In genomic region chr3:128607710-128608048, GRCh38 we compare ENCODE assay signal across 12 cellular contexts. TPM values are rescaled to one million over a fixed set of nuclear protein-coding genes. Genes with fewer than 3 reads are reported as not detected.
DNase-seq lines count a peak whose midpoint lies in the region; ATAC-seq, FAIRE-seq and TF ChIP-seq lines count a peak whose summit lies in the region.
"Had no signal": no experiment of that assay in that cellular context is flagged by ENCODE, and none has a peak within 500 bp of the region (broad histone marks: within the 10 kb centered on the region; RNA-seq: fewer than 3 reads in every experiment).

No MANE protein-coding gene starts in this region.

- DNase-seq in AG10803 (ENCODE audit: low read depth) (no peak), activated B cell treated with CpG ODN at 0.5 μM for 24 hours (no peak), left ventricle myocardium inferior (no peak), pancreas (no peak), NCI-H82 (lab: John Stamatoyannopoulos, UW) (no peak), T-helper 2 cell (no peak), NCI-H146 (lab: John Stamatoyannopoulos, UW) (no peak)

- no peaks in the 10 kb centered on the region for H3K36me3 Mint-ChIP-seq in activated B cell treated with CpG ODN at 0.5 μM for 24 hours (ENCODE audit: low read depth)
- H3K36me3 Mint-ChIP-seq: CD4-positive, CD25-positive, alpha-beta regulatory T cell had no signal

- H3K9me3 ChIP-seq in left ventricle myocardium inferior (replicated peaks) (no peaks in the 10 kb centered on the region), pancreas (no peaks in the 10 kb centered on the region)

- peak overlapping the region; percentile 24 for H3K4me3 Mint-ChIP-seq in activated B cell treated with CpG ODN at 0.5 μM for 24 hours
- H3K4me3 Mint-ChIP-seq: activated T-cell treated with anti-CD3 and anti-CD28 coated beads, Interleukin-2, amount 50 U/mL, for 4 hours had no signal

- POLR2A ChIA-PET in activated B cell treated with CpG ODN at 0.5 μM for 24 hours (lab: Charles Lee), result interaction anchor here (0.6 kb wide), 1 partner anchor 339 kb away, joined by 3 read pairs; no protein-coding TSS in a partner anchor

- no peaks in the 10 kb centered on the region for H3K36me3 ChIP-seq in left ventricle myocardium inferior
- H3K36me3 ChIP-seq in pancreas, result no peaks in the 10 kb centered on the region

- FAIRE-seq in pancreas (lab: Jason Lieb, UNC), result no peak

- ATAC-seq in activated B cell treated with CpG ODN at 0.5 μM for 24 hours (ENCODE audit: low read depth) (no peak), pancreas (peak; percentile 25 to 54 (median 48)), GM21515 (IDR thresholded peaks at IDR 0.05; ENCODE audit: unreplicated experiment) (no peak)

- intact Hi-C loops in activated B cell treated with CpG ODN at 0.5 μM for 24 hours (cut with micrococcal nuclease), result loop anchor here (1.0 to 5.0 kb wide), 4 partner anchors 115 to 532 kb away; partner anchors contain the start of gene GATA2
- intact Hi-C loops in left ventricle myocardium inferior (cut with micrococcal nuclease), result loop anchor here (10.0 kb wide), 1 partner anchor 183 kb away; no protein-coding TSS in a partner anchor
- intact Hi-C loops in pancreas (cut with DNase I), result no loop called here

- H3K27ac Mint-ChIP-seq in activated B cell treated with CpG ODN at 0.5 μM for 24 hours, result no peak overlapping the region
- H3K27ac Mint-ChIP-seq: CD4-positive, CD25-positive, alpha-beta regulatory T cell had no signal

- no peaks in the 10 kb centered on the region for H3K27me3 Mint-ChIP-seq in activated B cell treated with CpG ODN at 0.5 μM for 24 hours

- CTCF ChIA-PET in activated B cell treated with CpG ODN at 0.5 μM for 24 hours (lab: Charles Lee), result interaction anchor here (1.0 to 1.5 kb wide), 3 partner anchors 10 to 513 kb away, joined by 3 to 5 read pairs (median 4); no protein-coding TSS in a partner anchor

- H3K27ac ChIP-seq in left ventricle myocardium inferior (replicated peaks) (peak overlapping the region; percentile 85), pancreas (peak overlapping the region; percentile 47 to 68 (median 56))
- H3K27ac ChIP-seq: foreskin keratinocyte, SK-N-MC had no signal

- H3K9me3 Mint-ChIP-seq in activated B cell treated with CpG ODN at 0.5 μM for 24 hours, result no peaks in the 10 kb centered on the region
- H3K9me3 Mint-ChIP-seq: activated T-cell treated with anti-CD3 and anti-CD28 coated beads, Interleukin-2, amount 50 U/mL, for 4 hours; CD4-positive, CD25-positive, alpha-beta regulatory T cell had no signal

- H3K4me1 ChIP-seq in left ventricle myocardium inferior (peaks cover 15% of the 10 kb centered on the region), pancreas (peaks cover 0 to 4% (median 0%) of the 10 kb centered on the region in 3 donors)
- H3K4me1 ChIP-seq: foreskin keratinocyte had no signal

- peaks cover 2% of the 10 kb centered on the region for H3K4me1 Mint-ChIP-seq in activated B cell treated with CpG ODN at 0.5 μM for 24 hours
- H3K4me1 Mint-ChIP-seq: CD4-positive, CD25-positive, alpha-beta regulatory T cell had no signal

- 22 to 25% methylated on average over 12 of the region's 12 CpGs for WGBS in pancreas, 2 donors

- H3K27me3 ChIP-seq in left ventricle myocardium inferior (ENCODE audit: low read depth), result no peaks in the 10 kb centered on the region
- no peaks in the 10 kb centered on the region for H3K27me3 ChIP-seq in pancreas
- H3K27me3 ChIP-seq: foreskin keratinocyte had no signal

- H3K4me3 ChIP-seq in AG10803 (ENCODE audit: low read length) (peak overlapping the region; percentile 72), left ventricle myocardium inferior (peak overlapping the region; percentile 67), pancreas (peak overlapping the region; percentile 29 to 59 (median 43))

- no peak for TF ChIP-seq CTCF in AG10803 (conservative IDR thresholded peaks at IDR 0.05; ENCODE audit: low read length)
- TF ChIP-seq CTCF in activated B cell treated with CpG ODN at 0.5 μM for 24 hours (IDR thresholded peaks at IDR 0.05), result no peak
- no peak for TF ChIP-seq CTCF in left ventricle myocardium inferior (IDR thresholded peaks at IDR 0.05; ENCODE audit: borderline replicate concordance)
- TF ChIP-seq CTCF in pancreas (IDR thresholded peaks at IDR 0.05), result no peak

RNA-seq across cellular contexts. Expression of gene RPN1, which starts 42.9 kb away (rescaled TPM):
- 93.4 and 95.2 TPM in 2 replicates for total RNA-seq in activated B cell treated with CpG ODN at 0.5 μM for 24 hours
- total RNA-seq in left ventricle myocardium inferior, result 86.3 TPM
- total RNA-seq in pancreas, result 100 to 1,000 TPM in 3 of 6 donors, 10 to 100 TPM in 3; 52.5 to 137 (median 99.4) TPM
- 10 to 100 TPM; 56.7 to 85.1 TPM for polyA plus RNA-seq in pancreas

Comparison
In these comparisons a context has a peak if more than half of its experiments do, and no peak if none do; other contexts are left out.
1. ATAC-seq: peak in pancreas (4 of 4); none in activated B cell treated with CpG ODN at 0.5 μM for 24 hours (single experiment) and GM21515 (single experiment).
2. intact Hi-C loops: an anchor here in activated B cell treated with CpG ODN at 0.5 μM for 24 hours (1.0 to 5.0 kb wide) and left ventricle myocardium inferior (10.0 kb wide); none called in pancreas.
3. Peak in every context shown above with its lines, with median percentiles within 50 percentile points of each other: H3K4me3 ChIP-seq.